Comparison of ENCODE assay signal across 38 cellular contexts in the genomic region with DNA sequence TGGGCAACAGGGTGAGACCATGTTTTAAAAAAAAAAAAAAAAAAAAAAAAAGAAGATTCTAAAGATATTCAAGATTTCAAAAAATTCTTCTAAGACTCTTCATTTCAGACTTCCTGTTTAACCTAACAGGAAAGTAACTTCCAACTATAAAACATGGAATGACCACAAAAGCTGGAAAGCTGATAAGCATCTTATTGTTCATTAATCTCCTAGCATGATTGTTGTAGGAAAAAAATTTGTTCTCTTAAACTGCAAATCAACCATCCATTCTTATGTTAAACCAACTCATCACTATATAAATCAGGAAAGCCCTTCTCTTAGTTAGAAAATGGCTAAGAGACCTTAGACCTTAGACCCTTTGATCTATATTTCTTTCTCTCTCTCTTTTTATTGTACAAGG.
"Had no signal": no experiment of that assay in that cellular context is flagged by ENCODE, and none has a peak within 500 bp of the region (broad histone marks: within the 10 kb centered on the region; RNA-seq: fewer than 3 reads in every experiment).

No MANE protein-coding gene starts in this region.

- H3K9me3 Mint-ChIP-seq: activated B cell treated with CpG ODN at 0.5 μM for 24 hours; activated CD4-positive, alpha-beta memory T cell treated with anti-CD3 and anti-CD28 coated beads for 36 hours; activated CD4-positive, alpha-beta T cell treated with anti-CD3 and anti-CD28 coated beads, Interleukin-2, amount 10 ng/mL, durations not matched to agents 24 days and 14 days; activated naive CD4-positive, alpha-beta T cell treated with anti-CD3 and anti-CD28 coated beads for 36 hours; activated naive CD4-positive, alpha-beta T cell treated with anti-CD3 and anti-CD28 coated beads, Interleukin-2, amount 50 U/mL, for 24 hours; activated naive CD8-positive, alpha-beta T cell treated with anti-CD3 and anti-CD28 coated beads for 36 hours; activated naive CD8-positive, alpha-beta T cell treated with anti-CD3 and anti-CD28 coated beads, Interleukin-2, amount 50 U/mL, for 24 hours; activated T-helper 1 cell treated with anti-CD3 and anti-CD28 coated beads, Interleukin-12 subunit alpha, Interleukin-12 subunit beta, Interleukin-2, Interleukin-4 antibody, amounts not matched to agents 30 ng/mL and 10 ng/mL and 1 ng/mL, durations not matched to agents 14 hours and 24 hours and 36 hours; activated T-helper 2 cell treated with anti-CD3 and anti-CD28 coated beads, Interferon-gamma antibody, Interleukin-2, Interleukin-4, amounts not matched to agents 10 μg/mL and 5 μg/mL and 100 μg/mL, durations not matched to agents 14 hours and 24 hours and 36 hours; endodermal cell; T-helper 2 cell treated with Interferon-gamma antibody and Interleukin-4, amounts not matched to agents 5 μg/mL and 100 μg/mL, for 36 hours had no signal

- H3K4me3 ChIP-seq: adrenal gland, breast epithelium, cardiac muscle cell, colonic mucosa, dorsolateral prefrontal cortex, esophagus muscularis mucosa, gastroesophageal sphincter, heart right ventricle, hepatocyte had no signal

- H3K4me3 Mint-ChIP-seq: activated B cell treated with CpG ODN at 0.5 μM for 24 hours; activated CD4-positive, alpha-beta memory T cell treated with anti-CD3 and anti-CD28 coated beads for 36 hours; activated CD4-positive, alpha-beta T cell treated with anti-CD3 and anti-CD28 coated beads for 36 hours; activated CD4-positive, alpha-beta T cell treated with anti-CD3 and anti-CD28 coated beads, Interleukin-2, amount 10 ng/mL, durations not matched to agents 24 days and 14 days; activated CD8-positive, alpha-beta memory T cell treated with anti-CD3 and anti-CD28 coated beads, Interleukin-2, amount 10 ng/mL, durations not matched to agents 7 days and 5 days; activated CD8-positive, alpha-beta T cell treated with anti-CD3 and anti-CD28 coated beads, Interleukin-2, amount 10 ng/mL, durations not matched to agents 7 days and 5 days; activated naive CD4-positive, alpha-beta T cell treated with anti-CD3 and anti-CD28 coated beads for 36 hours; activated naive CD4-positive, alpha-beta T cell treated with anti-CD3 and anti-CD28 coated beads, Interleukin-2, amount 50 U/mL, for 24 hours; activated naive CD8-positive, alpha-beta T cell treated with anti-CD3 and anti-CD28 coated beads for 36 hours; activated naive CD8-positive, alpha-beta T cell treated with anti-CD3 and anti-CD28 coated beads, Interleukin-2, amount 50 U/mL, for 24 hours; activated T-helper 1 cell treated with anti-CD3 and anti-CD28 coated beads, Interleukin-12 subunit alpha, Interleukin-12 subunit beta, Interleukin-2, Interleukin-4 antibody, amounts not matched to agents 30 ng/mL and 10 ng/mL and 1 ng/mL, durations not matched to agents 14 hours and 24 hours and 36 hours; brain; endodermal cell; T-helper 17 cell; T-helper 2 cell treated with Interferon-gamma antibody and Interleukin-4, amounts not matched to agents 5 μg/mL and 100 μg/mL, for 36 hours had no signal

- H3K27me3 Mint-ChIP-seq: activated CD4-positive, alpha-beta T cell treated with anti-CD3 and anti-CD28 coated beads for 36 hours had no signal

- H3K9me3 ChIP-seq: adrenal gland, breast epithelium, colonic mucosa, esophagus muscularis mucosa, gastroesophageal sphincter, heart right ventricle had no signal

- H3K4me1 Mint-ChIP-seq: activated B cell treated with CpG ODN at 0.5 μM for 24 hours; activated CD4-positive, alpha-beta T cell treated with anti-CD3 and anti-CD28 coated beads for 36 hours; activated CD4-positive, alpha-beta T cell treated with anti-CD3 and anti-CD28 coated beads, Interleukin-2, amount 10 ng/mL, durations not matched to agents 24 days and 14 days; activated CD8-positive, alpha-beta memory T cell treated with anti-CD3 and anti-CD28 coated beads, Interleukin-2, amount 10 ng/mL, durations not matched to agents 7 days and 5 days; activated naive CD4-positive, alpha-beta T cell treated with anti-CD3 and anti-CD28 coated beads, Interleukin-2, amount 50 U/mL, for 24 hours; activated naive CD8-positive, alpha-beta T cell treated with anti-CD3 and anti-CD28 coated beads for 36 hours; activated naive CD8-positive, alpha-beta T cell treated with anti-CD3 and anti-CD28 coated beads, Interleukin-2, amount 50 U/mL, for 24 hours; T-helper 17 cell had no signal

- H2AFZ ChIP-seq: hepatocyte had no signal

- H3K27ac Mint-ChIP-seq: activated B cell treated with CpG ODN at 0.5 μM for 24 hours; activated CD4-positive, alpha-beta memory T cell treated with anti-CD3 and anti-CD28 coated beads for 36 hours; activated CD4-positive, alpha-beta T cell treated with anti-CD3 and anti-CD28 coated beads for 36 hours; activated CD4-positive, alpha-beta T cell treated with anti-CD3 and anti-CD28 coated beads, Interleukin-2, amount 10 ng/mL, durations not matched to agents 24 days and 14 days; activated CD8-positive, alpha-beta memory T cell treated with anti-CD3 and anti-CD28 coated beads, Interleukin-2, amount 10 ng/mL, durations not matched to agents 7 days and 5 days; activated CD8-positive, alpha-beta T cell treated with anti-CD3 and anti-CD28 coated beads, Interleukin-2, amount 10 ng/mL, durations not matched to agents 7 days and 5 days; activated naive CD4-positive, alpha-beta T cell treated with anti-CD3 and anti-CD28 coated beads for 36 hours; activated naive CD4-positive, alpha-beta T cell treated with anti-CD3 and anti-CD28 coated beads, Interleukin-2, amount 50 U/mL, for 24 hours; activated naive CD8-positive, alpha-beta T cell treated with anti-CD3 and anti-CD28 coated beads for 36 hours; activated naive CD8-positive, alpha-beta T cell treated with anti-CD3 and anti-CD28 coated beads, Interleukin-2, amount 50 U/mL, for 24 hours; activated T-helper 1 cell treated with anti-CD3 and anti-CD28 coated beads, Interleukin-12 subunit alpha, Interleukin-12 subunit beta, Interleukin-2, Interleukin-4 antibody, amounts not matched to agents 30 ng/mL and 10 ng/mL and 1 ng/mL, durations not matched to agents 14 hours and 24 hours and 36 hours; activated T-helper 2 cell treated with anti-CD3 and anti-CD28 coated beads, Interferon-gamma antibody, Interleukin-2, Interleukin-4, amounts not matched to agents 10 μg/mL and 5 μg/mL and 100 μg/mL, durations not matched to agents 14 hours and 24 hours and 36 hours; brain; endodermal cell; T-helper 17 cell; T-helper 2 cell treated with Interferon-gamma antibody and Interleukin-4, amounts not matched to agents 5 μg/mL and 100 μg/mL, for 36 hours had no signal

- H3K27ac ChIP-seq: adrenal gland, breast epithelium, cardiac muscle cell, colonic mucosa, dorsolateral prefrontal cortex, esophagus muscularis mucosa, gastroesophageal sphincter, heart right ventricle, hepatocyte, WERI-Rb-1 had no signal

- H3K27me3 ChIP-seq: adrenal gland, breast epithelium, cardiac muscle cell, colonic mucosa, dorsolateral prefrontal cortex, esophagus muscularis mucosa, gastroesophageal sphincter, heart right ventricle, hepatocyte had no signal

- H3K36me3 Mint-ChIP-seq: activated CD4-positive, alpha-beta memory T cell treated with anti-CD3 and anti-CD28 coated beads for 36 hours; activated CD8-positive, alpha-beta memory T cell treated with anti-CD3 and anti-CD28 coated beads, Interleukin-2, amount 10 ng/mL, durations not matched to agents 7 days and 5 days; activated naive CD4-positive, alpha-beta T cell treated with anti-CD3 and anti-CD28 coated beads, Interleukin-2, amount 50 U/mL, for 24 hours; activated naive CD8-positive, alpha-beta T cell treated with anti-CD3 and anti-CD28 coated beads for 36 hours; brain had no signal

- H3K4me1 ChIP-seq: adrenal gland, breast epithelium, colonic mucosa, esophagus muscularis mucosa, gastroesophageal sphincter, heart right ventricle had no signal

- H3K79me2 ChIP-seq: hepatocyte had no signal

- H3K36me3 ChIP-seq: adrenal gland, breast epithelium, cardiac muscle cell, colonic mucosa, esophagus muscularis mucosa, gastroesophageal sphincter, heart right ventricle, WERI-Rb-1 had no signal

- H3K4me2 ChIP-seq: hepatocyte had no signal

- DNase-seq: activated B cell treated with CpG ODN at 0.5 μM for 24 hours; activated CD4-positive, alpha-beta memory T cell treated with anti-CD3 and anti-CD28 coated beads for 36 hours; activated CD4-positive, alpha-beta T cell treated with anti-CD3 and anti-CD28 coated beads for 36 hours; activated CD4-positive, alpha-beta T cell treated with anti-CD3 and anti-CD28 coated beads, Interleukin-2, amount 10 ng/mL, durations not matched to agents 24 days and 14 days; activated CD8-positive, alpha-beta memory T cell treated with anti-CD3 and anti-CD28 coated beads, Interleukin-2, amount 10 ng/mL, durations not matched to agents 7 days and 5 days; activated CD8-positive, alpha-beta memory T cell treated with anti-CD3 and anti-CD28 coated beads, Interleukin-2, amount 50 U/mL, for 4 hours; activated CD8-positive, alpha-beta T cell treated with anti-CD3 and anti-CD28 coated beads, Interleukin-2, amount 10 ng/mL, durations not matched to agents 7 days and 5 days; activated effector memory CD4-positive, alpha-beta T cell treated with anti-CD3 and anti-CD28 coated beads, Interleukin-2, amount 50 U/mL, for 16 hours; activated naive CD4-positive, alpha-beta T cell treated with anti-CD3 and anti-CD28 coated beads for 36 hours; activated naive CD8-positive, alpha-beta T cell treated with anti-CD3 and anti-CD28 coated beads for 36 hours; activated naive CD8-positive, alpha-beta T cell treated with anti-CD3 and anti-CD28 coated beads, Interleukin-2, amount 50 U/mL, for 24 hours; activated T-cell treated with anti-CD3 and anti-CD28 coated beads, Interleukin-2, amount 50 U/mL, for 1 hour; activated T-cell treated with anti-CD3 and anti-CD28 coated beads, Interleukin-2, amount 50 U/mL, for 48 hours; adrenal gland; amygdala; aorta; central memory CD4-positive, alpha-beta T cell; cerebellar nuclear complex; colonic mucosa; dorsolateral prefrontal cortex; effector memory CD4-positive, alpha-beta T cell; endodermal cell; erythroblast; foreskin melanocyte; heart right ventricle; T-helper 17 cell; T1000; WERI-Rb-1 had no signal
